ENCODE assay signal across 15 cellular contexts in genomic region chrX:2552621-2553297, GRCh38. TPM values are rescaled to one million over a fixed set of nuclear protein-coding genes. Genes with fewer than 3 reads are reported as not detected.
DNase-seq lines count a peak whose midpoint lies in the region; ATAC-seq, FAIRE-seq and TF ChIP-seq lines count a peak whose summit lies in the region.
"Had no signal": no experiment of that assay in that cellular context is flagged by ENCODE, and none has a peak within 500 bp of the region (broad histone marks: within the 10 kb centered on the region; RNA-seq: fewer than 3 reads in every experiment).

No MANE protein-coding gene starts in this region.

- no peak overlapping the region for H3K27ac ChIP-seq in A673 (ENCODE audit: low read depth, low read length, poor library complexity, severe bottlenecking)
- peak overlapping the region; percentile 54 for H3K27ac ChIP-seq in HEK293 (ENCODE audit: extremely low read depth, low read depth, low read length)
- H3K27ac ChIP-seq in kidney (ENCODE audit: low read depth in 2 of 2, low read length in 2 of 2), result no peak overlapping the region
- H3K27ac ChIP-seq: tibial artery had no signal

- DNase-seq in A673 (ENCODE audit: low spot score) (peak; percentile 68), astrocyte of the hippocampus (ENCODE audit: low read depth, low spot score) (peak; percentile 84), kidney glomerular epithelial cell (lab: John Stamatoyannopoulos, UW) (peak; percentile 82), kidney (no peak)
- DNase-seq in stimulated activated naive CD8-positive, alpha-beta T cell treated with anti-CD3 and anti-CD28 coated beads, Interleukin-15, Interleukin-2, amounts not matched to agents 100 U/mL and 50 U/mL, for 24 hours, result no peak
- DNase-seq in effector CD8-positive, alpha-beta T cell (lab: John Stamatoyannopoulos, UW), result no peak
- no peak for DNase-seq in activated effector memory CD4-positive, alpha-beta T cell treated with Interleukin-2 at 50 U/mL for 16 hours
- DNase-seq: AML-193, GDM1, midbrain, NCI-H187 treated with DMSO at 0.1 percent for 48 hours, right cardiac atrium, tibial artery had no signal

- ATAC-seq in stimulated activated naive CD8-positive, alpha-beta T cell treated with anti-CD3 and anti-CD28 coated beads, Interleukin-15, Interleukin-2, amounts not matched to agents 100 U/mL and 50 U/mL, for 24 hours, result no peak
- ATAC-seq: activated naive CD4-positive, alpha-beta T cell treated with anti-CD3 and anti-CD28 coated beads, Interleukin-2, amount 50 U/mL, for 72 hours; right cardiac atrium had no signal

- H3K9ac ChIP-seq in kidney (ENCODE audit: low read length in 2 of 2), result no peak overlapping the region

- intact Hi-C loops in A673 (cut with micrococcal nuclease; ENCODE audit: unreplicated experiment) (no loop called here), kidney (cut with DNase I) (no loop called here)

- TF ChIP-seq CTCF in A673 (conservative IDR thresholded peaks at IDR 0.05; ENCODE audit: low read depth, low read length) (no peak), HEK293 (tag by site-specific recombination; IDR thresholded peaks at IDR 0.05) (no peak), kidney (IDR thresholded peaks at IDR 0.05; ENCODE audit: borderline replicate concordance, extremely low read depth, insufficient read depth) (no peak)

- H3K4me3 ChIP-seq in A673 (ENCODE audit: low read depth, low read length, poor library complexity, severe bottlenecking) (no peak overlapping the region), HEK293 (ENCODE audit: low read depth, low read length) (no peak overlapping the region), kidney (ENCODE audit: low read length in 2 of 2) (no peak overlapping the region)
- H3K4me3 ChIP-seq: tibial artery had no signal

- H3K4me1 ChIP-seq in A673 (ENCODE audit: insufficient read depth, low read length, poor library complexity, severe bottlenecking) (peaks cover 7% of the 10 kb centered on the region), HEK293 (ENCODE audit: control insufficient read depth, insufficient read depth, low read length) (peaks cover 12% of the 10 kb centered on the region), kidney (ENCODE audit: control insufficient read depth in 1 of 2, insufficient read depth in 1 of 2, low read depth in 1 of 2, low read length in 2 of 2) (peaks cover 0 to 4% of the 10 kb centered on the region in 2 donors)

- H3K9me3 ChIP-seq in A673 (ENCODE audit: low read depth, low read length, poor library complexity, severe bottlenecking) (no peaks in the 10 kb centered on the region), HEK293 (ENCODE audit: control insufficient read depth, insufficient read depth, low read depth, low read length) (no peaks in the 10 kb centered on the region), kidney (ENCODE audit: control insufficient read depth in 1 of 2, low read length in 2 of 2) (no peaks in the 10 kb centered on the region)
- H3K9me3 ChIP-seq: tibial artery had no signal

- peaks cover 2% of the 10 kb centered on the region for H3K27me3 ChIP-seq in A673 (replicated peaks; ENCODE audit: insufficient read depth, low read depth, low read length, poor library complexity)

- no peak for FAIRE-seq in kidney (lab: Jason Lieb, UNC)

- POLR2A ChIA-PET in A673 (lab: Charles Lee; ENCODE audit: low non-redundant PET), result no interaction called here
- POLR2A ChIA-PET in HEK293 (lab: Yijun Ruan, JAX), result no interaction called here

- BruUV-seq in A673 (replicated peaks; lab: Mats Ljungman, UMichigan), result no TSS peak

- no peaks in the 10 kb centered on the region for H3K36me3 ChIP-seq in A673 (ENCODE audit: insufficient read depth, low read length, poor library complexity, severe bottlenecking)
- H3K36me3 ChIP-seq in HEK293 (ENCODE audit: control insufficient read depth in 2 of 2, insufficient read depth in 1 of 2, low read length in 2 of 2), result no peaks in the 10 kb centered on the region
- no peaks in the 10 kb centered on the region for H3K36me3 ChIP-seq in kidney (ENCODE audit: control insufficient read depth in 1 of 2, insufficient read depth in 2 of 2, low read length in 2 of 2)
- H3K36me3 ChIP-seq: tibial artery had no signal

- CTCF ChIA-PET in A673 (lab: Charles Lee) (no interaction called here), HEK293 (lab: Yijun Ruan, JAX) (no interaction called here)

TF ChIP-seq in HEK293, 187 proteins besides CTCF, POLR2A, EP300 and RAD21:
- TF ChIP-seq ZNF112 (tag by site-specific recombination; IDR thresholded peaks at IDR 0.05) (no peak), ZNF561 (tag by site-specific recombination; IDR thresholded peaks at IDR 0.05; ENCODE audit: borderline replicate concordance) (peak; percentile 66; the same call in 1 of the 2 replicates), ZNF366 (tag by site-specific recombination; conservative IDR thresholded peaks at IDR 0.05) (no peak), GLIS2 (tag by site-specific recombination; IDR thresholded peaks at IDR 0.05) (no peak), ZBTB44 (tag by site-specific recombination; IDR thresholded peaks at IDR 0.05) (0 out of 2 replicates have a peak, but pooled peaks have one; percentile 14), ZNF843 (tag by site-specific recombination; IDR thresholded peaks at IDR 0.05) (0 out of 2 replicates have a peak, but pooled peaks have one; percentile 31), HOXD13 (CRISPR knock-in tag; IDR thresholded peaks at IDR 0.05; ENCODE audit: borderline replicate concordance) (peak; percentile 78), ZNF394 (tag by site-specific recombination; IDR thresholded peaks at IDR 0.05; ENCODE audit: borderline replicate concordance) (no peak), ZNF302 (tag by site-specific recombination; IDR thresholded peaks at IDR 0.05; ENCODE audit: low read depth) (no peak), FEZF1 (tag by site-specific recombination; IDR thresholded peaks at IDR 0.05) (0 out of 2 replicates have a peak, but pooled peaks have one; percentile 44), GLIS1 (tag by site-specific recombination; IDR thresholded peaks at IDR 0.05) (peak; percentile 62), ZFP41 (tag by site-specific recombination; IDR thresholded peaks at IDR 0.05; ENCODE audit: borderline replicate concordance) (no peak), ZBTB20 (tag by site-specific recombination; IDR thresholded peaks at IDR 0.05) (no peak; the same call in 1 of the 2 replicates), ZNF391 (tag by site-specific recombination; IDR thresholded peaks at IDR 0.05; ENCODE audit: borderline replicate concordance, low read depth) (no peak), OSR2 (tag by site-specific recombination; IDR thresholded peaks at IDR 0.05) (0 out of 2 replicates have a peak, but pooled peaks have one; percentile 13)
- TF ChIP-seq, protein P1, sequence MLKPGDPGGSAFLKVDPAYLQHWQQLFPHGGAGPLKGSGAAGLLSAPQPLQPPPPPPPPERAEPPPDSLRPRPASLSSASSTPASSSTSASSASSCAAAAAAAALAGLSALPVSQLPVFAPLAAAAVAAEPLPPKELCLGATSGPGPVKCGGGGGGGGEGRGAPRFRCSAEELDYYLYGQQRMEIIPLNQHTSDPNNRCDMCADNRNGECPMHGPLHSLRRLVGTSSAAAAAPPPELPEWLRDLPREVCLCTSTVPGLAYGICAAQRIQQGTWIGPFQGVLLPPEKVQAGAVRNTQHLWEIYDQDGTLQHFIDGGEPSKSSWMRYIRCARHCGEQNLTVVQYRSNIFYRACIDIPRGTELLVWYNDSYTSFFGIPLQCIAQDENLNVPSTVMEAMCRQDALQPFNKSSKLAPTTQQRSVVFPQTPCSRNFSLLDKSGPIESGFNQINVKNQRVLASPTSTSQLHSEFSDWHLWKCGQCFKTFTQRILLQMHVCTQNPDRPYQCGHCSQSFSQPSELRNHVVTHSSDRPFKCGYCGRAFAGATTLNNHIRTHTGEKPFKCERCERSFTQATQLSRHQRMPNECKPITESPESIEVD (tag by site-specific recombination; IDR thresholded peaks at IDR 0.05), result peak; percentile 98
TF ChIP-seq in HEK293: peak in this region for 8.

RNA-seq across cellular contexts. Expression of gene DHRSX, which starts 52.0 kb away (rescaled TPM):
- total RNA-seq in A673 (2021) (28.1 and 30.2 TPM in 2 replicates), kidney (26.4 TPM)
- 30.0 TPM for polyA plus RNA-seq in kidney (ENCODE audit: insufficient read depth, low read depth, low replicate concordance)

RNA-seq across cellular contexts. Expression of gene ZBED1, which starts 52.0 kb away (rescaled TPM):
- total RNA-seq in A673 (2021) (37.6 and 46.5 TPM in 2 replicates), kidney (40.7 TPM)
- 20.6 TPM for polyA plus RNA-seq in kidney (ENCODE audit: insufficient read depth, low read depth, low replicate concordance)

Comparison
In these comparisons a context has a peak if more than half of its experiments do, and no peak if none do; other contexts are left out.
1. DNase-seq: peak in A673 (single experiment), astrocyte of the hippocampus (single experiment) and kidney glomerular epithelial cell (single experiment); none in stimulated activated naive CD8-positive, alpha-beta T cell treated with anti-CD3 and anti-CD28 coated beads, Interleukin-15, Interleukin-2, amounts not matched to agents 100 U/mL and 50 U/mL, for 24 hours (single experiment), kidney (single experiment), effector CD8-positive, alpha-beta T cell (single experiment) and activated effector memory CD4-positive, alpha-beta T cell treated with Interleukin-2 at 50 U/mL for 16 hours (single experiment).